In genomic region chrX:103254171-103254824, GRCh38 we compare ENCODE assay signal across 8 cellular contexts.
DNase-seq lines count a peak whose midpoint lies in the region; ATAC-seq and TF ChIP-seq lines count a peak whose summit lies in the region.

No MANE protein-coding gene starts in this region.

- no peak for TF ChIP-seq CTCF in brain microvascular endothelial cell (IDR thresholded peaks at IDR 0.05; ENCODE audit: low read depth, low read length, missing control alignments)

- peak overlapping the region; percentile 95 for H3K9ac ChIP-seq in iPS-20b (ENCODE audit: low read depth, low read length)

- H3K27ac ChIP-seq in brain microvascular endothelial cell (peak overlapping the region; percentile 65), iPS-20b (ENCODE audit: low read length) (peak overlapping the region; percentile 89)

- H3K4me3 ChIP-seq in brain microvascular endothelial cell (ENCODE audit: low read depth, low read length) (peak overlapping the region; percentile 77), iPS-20b (ENCODE audit: low read length) (peak overlapping the region; percentile 98), skeletal muscle cell (ENCODE audit: low read depth, low read length) (peak overlapping the region; percentile 72)

- H3K27me3 ChIP-seq in brain microvascular endothelial cell (replicated peaks): no peaks in the 10 kb centered on the region
- H3K27me3 ChIP-seq in iPS-20b (ENCODE audit: insufficient read depth, low read length): no peaks in the 10 kb centered on the region

- in situ Hi-C loops in brain microvascular endothelial cell (cut with HindIII; ENCODE audit: low pct_ligation_motif_present, low sequenced_read_pairs): no loop called here

- no peaks in the 10 kb centered on the region for H3K9me3 ChIP-seq in iPS-20b (ENCODE audit: insufficient read depth, low read depth, low read length)

- H3K4me1 ChIP-seq in iPS-20b (ENCODE audit: insufficient read depth, low read length): peaks cover 13% of the 10 kb centered on the region; the same call in 1 of the 2 replicates

- DNase-seq in Ammon's horn (ENCODE audit: low spot score) (peak; percentile 54), RPMI8226 (peak; percentile 12), brain microvascular endothelial cell (peak; percentile 16), skeletal muscle cell (ENCODE audit: low read depth) (no peak), OCI-M2 (lab: John Stamatoyannopoulos, UW; ENCODE audit: unreplicated experiment) (no peak)

- peak; percentile 60 for ATAC-seq in GM19023 (IDR thresholded peaks at IDR 0.05; ENCODE audit: unreplicated experiment)
- ATAC-seq in HG03432 (IDR thresholded peaks at IDR 0.05; ENCODE audit: unreplicated experiment): peak; percentile 69

- H3K36me3 ChIP-seq in brain microvascular endothelial cell (replicated peaks) (no peaks in the 10 kb centered on the region), iPS-20b (ENCODE audit: insufficient read depth, low read depth, low read length) (peaks cover 22% of the 10 kb centered on the region)

Comparison
In these comparisons a context has a peak if more than half of its experiments do, and no peak if none do; other contexts are left out.
1. DNase-seq: peak in Ammon's horn (single experiment), RPMI8226 (single experiment) and brain microvascular endothelial cell (single experiment); none in skeletal muscle cell (single experiment) and OCI-M2 (single experiment).
2. Peak in every context shown above with its lines, with median percentiles within 50 percentile points of each other: H3K4me3 ChIP-seq.